In the genomic region with DNA sequence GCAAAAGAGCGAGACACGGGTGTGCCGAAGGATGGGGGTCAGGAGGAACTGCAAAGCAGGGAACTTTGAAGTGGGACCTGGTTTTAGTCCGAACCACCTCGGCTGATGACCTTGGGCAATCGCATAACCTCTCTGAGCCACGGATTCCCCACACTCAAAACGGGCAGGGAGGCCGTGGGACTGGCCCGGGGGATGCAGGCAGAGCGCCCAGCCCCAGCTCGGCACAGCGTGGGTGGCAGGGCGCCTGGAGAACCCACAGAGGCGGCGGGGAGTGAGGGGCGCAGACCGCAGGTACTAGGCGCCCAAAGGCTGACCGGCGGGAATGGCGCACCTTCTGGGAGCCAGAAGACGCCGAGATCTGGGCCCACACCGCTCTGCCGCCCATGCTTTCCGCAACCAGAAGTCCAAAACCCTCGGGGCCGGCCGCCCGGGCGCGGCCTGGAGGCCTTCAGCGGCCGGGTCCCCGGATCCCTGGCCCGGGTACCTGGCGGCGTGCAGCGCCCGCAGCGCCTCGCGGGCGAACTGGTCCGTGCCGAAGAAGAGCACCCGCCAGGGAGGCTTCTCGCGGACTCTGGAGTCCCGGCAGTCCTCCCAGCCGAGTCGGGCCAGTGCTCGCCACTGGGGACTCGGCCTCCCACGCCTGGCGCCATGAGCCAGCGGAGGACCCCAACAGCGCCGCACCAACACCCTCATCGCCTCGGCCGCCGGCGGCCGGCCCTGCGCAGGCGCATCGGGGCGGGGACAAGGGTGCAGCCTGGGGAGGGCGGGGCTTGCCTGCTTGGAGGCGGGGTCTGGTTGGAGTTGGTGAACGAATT, we compare ENCODE assay signal across 8 cellular contexts. TPM values are rescaled to one million over a fixed set of nuclear protein-coding genes. Genes with fewer than 3 reads are reported as not detected.
DNase-seq lines count a peak whose midpoint lies in the region; ATAC-seq and TF ChIP-seq lines count a peak whose summit lies in the region.

A gene (minus strand): TSS at position 719 of the 815 bp plus-strand sequence. CDS start 26 bp downstream, at position 693.

- ATAC-seq in HG03139 (IDR thresholded peaks at IDR 0.05; ENCODE audit: unreplicated experiment): peak; percentile 76

- in situ Hi-C loops in ACHN (cut with HindIII; ENCODE audit: low pct_ligation_motif_present, low pct_unique_long_range_greater_than_20kb, low sequenced_read_pairs): no loop called here

- TF ChIP-seq POLR2A in GM18526 (IDR thresholded peaks at IDR 0.05; ENCODE audit: extremely low read depth, insufficient read length): peak; percentile 93
- peak in 1 of 2 donors; percentile 83 for TF ChIP-seq POLR2A in lower leg skin (IDR thresholded peaks at IDR 0.05)

- 1% methylated on average over 29 to 47 of the region's 73 CpGs for WGBS in lower leg skin, 2 donors

- no peak for TF ChIP-seq CTCF in lower leg skin (IDR thresholded peaks at IDR 0.05)

- intact Hi-C loops in lower leg skin (cut with DNase I; ENCODE audit: low total_unique reads): no loop called here

- DNase-seq in ACHN (peak; percentile 77), NCI-H69 (lab: John Stamatoyannopoulos, UW) (peak; percentile 94), dermis microvascular lymphatic vessel endothelial cell (ENCODE audit: low read depth in 2 of 2) (peak; percentile 48 to 83), lower leg skin (ENCODE audit: low spot score in 2 of 2) (peak; percentile 85 to 97)
- DNase-seq in activated CD4-positive, alpha-beta T cell treated with anti-CD3 and anti-CD28 coated beads, Interleukin-2, amount 50 U/mL, for 48 hours: peak; percentile 98
- DNase-seq in stimulated activated CD4-positive, alpha-beta T cell treated with anti-CD3 and anti-CD28 coated beads, Interleukin-4, amount 100 ng/mL, for 24 hours: peak; percentile 95

- H3K4me3 ChIP-seq in lower leg skin (ENCODE audit: low read depth, poor library complexity, severe bottlenecking): peak within 1 kb of the TSS; percentile 88

RNA-seq across cellular contexts. Expression of the gene that starts here (rescaled TPM):
- total RNA-seq in dermis microvascular lymphatic vessel endothelial cell (12.7 and 17.1 TPM in 2 replicates), lower leg skin (10 to 100 TPM; 12.3 to 21.9 (median 15.0) TPM)

Comparison
In these comparisons a context has a peak if more than half of its experiments do, and no peak if none do; other contexts are left out.
1. Peak in every context shown above with its lines: DNase-seq, ATAC-seq and H3K4me3 ChIP-seq.